8 cellular contexts compared by ENCODE assay signal in the genomic region with DNA sequence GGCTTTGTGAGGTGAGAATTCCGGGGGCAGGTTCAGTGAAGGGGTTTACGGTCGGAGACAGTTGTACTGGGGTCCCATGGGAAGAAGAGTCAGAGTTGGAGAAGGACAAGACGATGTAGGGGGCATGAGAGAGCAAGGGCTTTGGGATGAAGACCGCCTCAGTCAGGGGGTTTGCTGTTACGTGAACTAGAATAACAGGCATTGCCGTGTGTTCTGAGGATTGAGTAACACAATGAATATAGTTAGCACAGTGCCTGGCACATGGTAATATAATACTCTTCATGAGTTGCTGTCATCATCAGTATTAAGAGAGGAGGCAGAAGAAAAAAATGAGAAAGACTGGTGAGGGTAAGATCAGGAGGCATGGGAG. TPM values are rescaled to one million over a fixed set of nuclear protein-coding genes. Genes with fewer than 3 reads are reported as not detected.
DNase-seq lines count a peak whose midpoint lies in the region; ATAC-seq, FAIRE-seq and TF ChIP-seq lines count a peak whose summit lies in the region.

No MANE protein-coding gene starts in this region.

- H3K27ac Mint-ChIP-seq in CD14-positive monocyte, result peak overlapping the region; percentile 95 to 99 (median 97)
- H3K27ac Mint-ChIP-seq in neural progenitor cell, result peak overlapping the region; percentile 94

- H3K14ac ChIP-seq in H1 (ENCODE audit: insufficient read length), result no peak overlapping the region

- peak overlapping the region; percentile 61 for H3K27ac ChIP-seq in OCI-LY1 (ENCODE audit: low read depth, low read length, poor library complexity, severe bottlenecking)
- peak overlapping the region; percentile 82 for H3K27ac ChIP-seq in H1 (ENCODE audit: low read depth, low read length)
- H3K27ac ChIP-seq in neural progenitor cell, result peak overlapping the region; percentile 89

- TF ChIP-seq CTCF in CD14-positive monocyte (IDR thresholded peaks at IDR 0.05), result no peak
- peak; percentile 15; the same call in 1 of the 2 replicates for TF ChIP-seq CTCF in OCI-LY1 (IDR thresholded peaks at IDR 0.05; ENCODE audit: low read length)
- TF ChIP-seq CTCF in H1 (IDR thresholded peaks at IDR 0.05; ENCODE audit: control extremely low read depth in 1 of 3, insufficient read depth in 1 of 3, low read depth in 1 of 3, low read length in 3 of 3), result peak in 1 of 3 experiments; percentile 20; a peak in 1 of 4 replicates
- TF ChIP-seq CTCF in neural progenitor cell (IDR thresholded peaks at IDR 0.05), result no peak

- H3K79me1 ChIP-seq in H1 (ENCODE audit: low read depth, low read length), result peaks cover 7% of the 10 kb centered on the region; the same call in 1 of the 2 replicates

- H2BK12ac ChIP-seq in H1 (ENCODE audit: low read depth, low read length), result no peak overlapping the region

- H2AFZ ChIP-seq in OCI-LY1 (ENCODE audit: low read length) (no peak overlapping the region), H1 (ENCODE audit: low read length) (no peak overlapping the region), neural progenitor cell (replicated peaks) (peak overlapping the region; percentile 77)

- TF ChIP-seq RAD21 in H1 (IDR thresholded peaks at IDR 0.05 in 1 of 2, conservative IDR thresholded peaks at IDR 0.05 in 1 of 2; ENCODE audit: low read depth in 2 of 2, low read length in 2 of 2), result no peak

- peak overlapping the region; percentile 91 for H3K4me2 ChIP-seq in OCI-LY1 (ENCODE audit: low read length)
- H3K4me2 ChIP-seq in H1 (ENCODE audit: insufficient read depth in 1 of 2, low read depth in 2 of 2, low read length in 2 of 2), result peak overlapping the region; percentile 88 to 96
- peak overlapping the region; percentile 96 for H3K4me2 ChIP-seq in neural progenitor cell

- no peak for TF ChIP-seq EP300 in H1 (IDR thresholded peaks at IDR 0.05; ENCODE audit: borderline replicate concordance in 1 of 2, low read depth in 2 of 2, low read length in 2 of 2)

- H3K27me3 Mint-ChIP-seq in CD14-positive monocyte (ENCODE audit: low read depth in 3 of 3) (peaks cover 0 to 2% (median 1%) of the 10 kb centered on the region in 3 donors), neural progenitor cell (ENCODE audit: insufficient read depth, low read depth) (peaks cover 5% of the 10 kb centered on the region)

- H4K20me1 ChIP-seq in OCI-LY1 (ENCODE audit: insufficient read depth, low read length) (no peaks in the 10 kb centered on the region), H1 (replicated peaks in 1 of 2; ENCODE audit: control insufficient read depth in 1 of 2, insufficient read depth in 2 of 2, low read length in 2 of 2) (peaks cover 2 to 25% of the 10 kb centered on the region in 2 experiments), neural progenitor cell (ENCODE audit: low read depth) (peaks cover 30% of the 10 kb centered on the region)

- peaks cover 39% of the 10 kb centered on the region for H3K36me3 ChIP-seq in OCI-LY1 (ENCODE audit: insufficient read depth, low read length)
- peaks cover 5 to 31% (median 23%) of the 10 kb centered on the region in 4 experiments; a peak in 7 of 8 replicates for H3K36me3 ChIP-seq in H1 (ENCODE audit: control insufficient read depth in 2 of 4, insufficient read depth in 4 of 4, low read length in 3 of 4)
- H3K36me3 ChIP-seq in neural progenitor cell, result no peaks in the 10 kb centered on the region

- no peak for TF ChIP-seq POLR2A in H1 (IDR thresholded peaks at IDR 0.05; ENCODE audit: control extremely low read depth in 1 of 2, low read depth in 2 of 2, low read length in 2 of 2)

- H3K4me1 ChIP-seq in OCI-LY1 (ENCODE audit: insufficient read depth, low read length, severe bottlenecking), result peaks cover 22% of the 10 kb centered on the region
- H3K4me1 ChIP-seq in H1 (replicated peaks in 1 of 4; ENCODE audit: control insufficient read depth in 3 of 4, insufficient read depth in 4 of 4, low read length in 3 of 4), result peaks cover 0 to 1% (median 0%) of the 10 kb centered on the region in 4 experiments; a peak in 2 of 7 replicates
- H3K4me1 ChIP-seq in neural progenitor cell, result peaks cover 14% of the 10 kb centered on the region

- H3K9me3 ChIP-seq in OCI-LY1 (ENCODE audit: low read length) (no peaks in the 10 kb centered on the region), H1 (ENCODE audit: insufficient read depth in 2 of 2, low read depth in 1 of 2, low read length in 1 of 2) (no peaks in the 10 kb centered on the region), neural progenitor cell (ENCODE audit: low read depth) (no peaks in the 10 kb centered on the region)

- no peak overlapping the region for H3K23ac ChIP-seq in H1 (ENCODE audit: insufficient read length)

- no peaks in the 10 kb centered on the region for H3K27me3 ChIP-seq in OCI-LY1 (ENCODE audit: insufficient read depth, low read length)
- H3K27me3 ChIP-seq in H1 (replicated peaks in 1 of 4; ENCODE audit: control insufficient read depth in 3 of 4, extremely low read depth in 1 of 4, insufficient read depth in 3 of 4, low read length in 3 of 4), result no peaks in the 10 kb centered on the region
- no peaks in the 10 kb centered on the region for H3K27me3 ChIP-seq in neural progenitor cell

- no peaks in the 10 kb centered on the region for H3F3A ChIP-seq in OCI-LY1 (ENCODE audit: insufficient read depth, low read length)
- H3F3A ChIP-seq in neural progenitor cell (ENCODE audit: low read depth), result peaks cover 24% of the 10 kb centered on the region

- peak overlapping the region; percentile 90 to 97 for H3K4me3 Mint-ChIP-seq in CD14-positive monocyte
- H3K4me3 Mint-ChIP-seq in neural progenitor cell, result peak overlapping the region; percentile 98

- H3K4me3 ChIP-seq in OCI-LY1 (ENCODE audit: low read depth, low read length, poor library complexity, severe bottlenecking) (peak overlapping the region; percentile 87), H1 (ENCODE audit: extremely low read depth in 1 of 4, insufficient read depth in 2 of 4, low read depth in 3 of 4, low read length in 4 of 4) (peak overlapping the region; percentile 89 to 98 (median 90)), neural progenitor cell (peak overlapping the region; percentile 77)

- H3K4me1 Mint-ChIP-seq in CD14-positive monocyte, result peaks cover 42% of the 10 kb centered on the region
- peaks cover 21% of the 10 kb centered on the region for H3K4me1 Mint-ChIP-seq in neural progenitor cell

- no peaks in the 10 kb centered on the region for H3K9me2 ChIP-seq in OCI-LY1 (ENCODE audit: low read depth, low read length)

- H3K18ac ChIP-seq in H1 (ENCODE audit: extremely low read depth, low read length), result no peak overlapping the region

- H3K9ac ChIP-seq in OCI-LY1 (ENCODE audit: low read length) (peak overlapping the region; percentile 85), H1 (replicated peaks in 1 of 4; ENCODE audit: extremely low read depth in 1 of 4, low read depth in 3 of 4, low read length in 3 of 4) (peak overlapping the region; percentile 12 to 92 (median 82)), neural progenitor cell (peak overlapping the region; percentile 70)

- no peak overlapping the region for H3K56ac ChIP-seq in H1 (replicated peaks; ENCODE audit: insufficient read length, low read depth, low read length)

- DNase-seq in CD14-positive monocyte (ENCODE audit: low spot score), result no peak
- DNase-seq in H1 (ENCODE audit: low read depth in 1 of 2, low spot score in 2 of 2), result no peak
- no peak for DNase-seq in neural progenitor cell (ENCODE audit: low spot score)
- no peak for DNase-seq in NCI-H1417 (lab: John Stamatoyannopoulos, UW)

- POLR2A ChIA-PET in H1 (lab: Charles Lee; ENCODE audit: partially characterized antibody), result interaction anchor here (0.9 to 4.9 kb wide), 19 partner anchors 10 to 119 kb away, joined by 3 to 34 read pairs (median 4); a partner anchor contains a TSS

- ATAC-seq in esophagus mucosa (no peak), HG03139 (IDR thresholded peaks at IDR 0.05; ENCODE audit: unreplicated experiment) (no peak), GM19324 (IDR thresholded peaks at IDR 0.05; ENCODE audit: low FRiP score, unreplicated experiment) (no peak)

- H4K5ac ChIP-seq in H1 (ENCODE audit: insufficient read length, low read depth, low read length), result no peak overlapping the region

- H3K9me3 Mint-ChIP-seq in CD14-positive monocyte (no peaks in the 10 kb centered on the region), neural progenitor cell (no peaks in the 10 kb centered on the region)

- H3K79me2 ChIP-seq in OCI-LY1 (ENCODE audit: insufficient read depth, low read length) (peaks cover 24% of the 10 kb centered on the region), H1 (ENCODE audit: control insufficient read depth in 1 of 2, insufficient read depth in 2 of 2, low read length in 2 of 2) (peaks cover 13 to 58% of the 10 kb centered on the region in 2 experiments), neural progenitor cell (ENCODE audit: low read depth) (peaks cover 64% of the 10 kb centered on the region)

- peaks cover 7% of the 10 kb centered on the region; the same call in 1 of the 2 replicates for H3K23me2 ChIP-seq in H1 (ENCODE audit: low read depth, low read length)

- no peak overlapping the region for H4K8ac ChIP-seq in H1 (ENCODE audit: extremely low read depth, insufficient read depth, low read length)

- CTCF ChIA-PET in H1 (lab: Charles Lee; ENCODE audit: partially characterized antibody), result interaction anchor here (1.4 to 2.6 kb wide), 3 partner anchors 21 to 90 kb away, joined by 3 to 17 read pairs (median 7); a partner anchor contains a TSS

- H2BK20ac ChIP-seq in H1 (ENCODE audit: low read length), result no peak overlapping the region

- FAIRE-seq in H1 (lab: Jason Lieb, UNC), result no peak

- H2BK15ac ChIP-seq in H1 (ENCODE audit: low read length), result no peak overlapping the region

- H3K4ac ChIP-seq in H1 (replicated peaks; ENCODE audit: insufficient read length, low read depth, low read length), result peak overlapping the region; percentile 39

- H3K36me3 Mint-ChIP-seq in CD14-positive monocyte (peaks cover 38 to 44% of the 10 kb centered on the region in 2 donors), neural progenitor cell (peaks cover 15% of the 10 kb centered on the region)

- intact Hi-C loops in CD14-positive monocyte (cut with micrococcal nuclease), result loop anchor here (1.0 to 2.0 kb wide), 3 partner anchors 20 to 41 kb away; a partner anchor contains a TSS

- H2BK5ac ChIP-seq in H1 (ENCODE audit: low read depth, low read length), result no peak overlapping the region

- WGBS in H1 (ENCODE audit: extremely low coverage in 1 of 2, insufficient coverage in 1 of 2, insufficient read length in 1 of 2, insufficient replicate concordance in 2 of 2, low coverage in 1 of 2, low lambda C conversion rate in 2 of 2, missing lambda C conversion rate in 1 of 2), 2 experiments, result 4% methylated on average over 7 of the region's 7 CpGs; no CpG with 5 or more reads in 1 of the 2 experiments

- no peak overlapping the region for H2BK120ac ChIP-seq in H1 (replicated peaks; ENCODE audit: low read depth, low read length)

- H2AK5ac ChIP-seq in H1 (ENCODE audit: low read depth, low read length), result no peak overlapping the region

- H4K91ac ChIP-seq in H1 (replicated peaks; ENCODE audit: insufficient read length, low read length), result no peak overlapping the region

RNA-seq across cellular contexts. Expression of a gene that starts 0.6 kb away (rescaled TPM):
- polyA plus RNA-seq in CD14-positive monocyte (1 to 10 TPM in 1 of 2 donors, under 1 TPM in 1; 0.46 to 3.0 TPM), H1 (2011; rRNA removed) (6.5 and 9.9 TPM in 2 replicates)
- 25.0 TPM in 2 replicates for total RNA-seq in H1 (2021; fragmentation: NEBNext Ultra II Directional; extraction: Animal tissue kit (Norgen Biotek cat#: 25700))
- 6.3 TPM for polyA plus RNA-seq in H1 (2011; cell fraction: cytosol; rRNA removed)
- polyA plus RNA-seq in H1 (2011; cell fraction: nucleus; rRNA removed), result 26.8 TPM
- polyA plus RNA-seq in H1 (2012, experiment 1 of 2), result 8.0 to 14.6 TPM (median 12.7 TPM) in 4 replicates
- polyA plus RNA-seq in H1 (2012, experiment 2 of 2), result 11.5 TPM
- polyA plus RNA-seq in H1 (2013, experiment 1 of 2), result 10.1 TPM
- 9.2 TPM for polyA plus RNA-seq in H1 (2013, experiment 2 of 2)
- polyA minus RNA-seq in H1 (2011; rRNA and poly(A)+ RNA removed), result 14.7 and 19.5 TPM in 2 replicates
- polyA minus RNA-seq in H1 (2011; cell fraction: cytosol; rRNA and poly(A)+ RNA removed), result 11.2 TPM
- 42.5 TPM for polyA minus RNA-seq in H1 (2011; cell fraction: nucleus; rRNA and poly(A)+ RNA removed)
- total RNA-seq in neural progenitor cell (ENCODE audit: low replicate concordance) (7.5 and 31.2 TPM in 2 replicates), esophagus mucosa (9.0 TPM)

RNA-seq across cellular contexts. Expression of a gene that starts 0.8 kb away (rescaled TPM):
- 1 to 10 TPM; 3.8 to 4.8 TPM for polyA plus RNA-seq in CD14-positive monocyte
- 13.6 and 14.0 TPM in 2 replicates for total RNA-seq in H1 (2021; fragmentation: NEBNext Ultra II Directional; extraction: Animal tissue kit (Norgen Biotek cat#: 25700))
- 14.3 and 18.8 TPM in 2 replicates for polyA plus RNA-seq in H1 (2011; rRNA removed)
- 11.6 TPM for polyA plus RNA-seq in H1 (2011; cell fraction: cytosol; rRNA removed)
- polyA plus RNA-seq in H1 (2011; cell fraction: nucleus; rRNA removed), result 14.0 TPM
- polyA plus RNA-seq in H1 (2012, experiment 1 of 2), result 6.8 to 13.5 TPM (median 11.7 TPM) in 4 replicates
- 17.3 TPM for polyA plus RNA-seq in H1 (2012, experiment 2 of 2)
- 8.4 TPM for polyA plus RNA-seq in H1 (2013, experiment 1 of 2)
- 6.9 TPM for polyA plus RNA-seq in H1 (2013, experiment 2 of 2)
- polyA minus RNA-seq in H1 (2011; rRNA and poly(A)+ RNA removed), result 7.3 and 12.4 TPM in 2 replicates
- polyA minus RNA-seq in H1 (2011; cell fraction: cytosol; rRNA and poly(A)+ RNA removed), result 14.5 TPM
- polyA minus RNA-seq in H1 (2011; cell fraction: nucleus; rRNA and poly(A)+ RNA removed), result 10.3 TPM
- 3.7 and 14.7 TPM in 2 replicates for total RNA-seq in neural progenitor cell (ENCODE audit: low replicate concordance)
- total RNA-seq in esophagus mucosa, result 5.3 TPM

RNA-seq across cellular contexts. Expression of a gene that starts 13.9 kb away (rescaled TPM):
- polyA plus RNA-seq in CD14-positive monocyte (under 1 TPM in 1 of 2 donors, not detected in 1; 0.17 TPM), H1 (2011; rRNA removed) (2.6 and 3.6 TPM in 2 replicates)
- total RNA-seq in H1 (2021; fragmentation: NEBNext Ultra II Directional; extraction: Animal tissue kit (Norgen Biotek cat#: 25700)), result 1.7 and 2.5 TPM in 2 replicates
- polyA plus RNA-seq in H1 (2011; cell fraction: cytosol; rRNA removed), result 2.3 TPM
- 21.6 TPM for polyA plus RNA-seq in H1 (2011; cell fraction: nucleus; rRNA removed)
- polyA plus RNA-seq in H1 (2012, experiment 1 of 2), result 1.7 to 2.4 TPM (median 2.1 TPM) in 4 replicates
- 1.7 TPM for polyA plus RNA-seq in H1 (2012, experiment 2 of 2)
- polyA plus RNA-seq in H1 (2013, experiment 1 of 2), result 1.9 TPM
- polyA plus RNA-seq in H1 (2013, experiment 2 of 2), result 1.6 TPM
- polyA minus RNA-seq in H1 (2011; rRNA and poly(A)+ RNA removed), result 1.0 and 1.2 TPM in 2 replicates
- polyA minus RNA-seq in H1 (2011; cell fraction: cytosol; rRNA and poly(A)+ RNA removed), result 0.59 TPM
- 6.7 TPM for polyA minus RNA-seq in H1 (2011; cell fraction: nucleus; rRNA and poly(A)+ RNA removed)
- total RNA-seq in neural progenitor cell (ENCODE audit: low replicate concordance) (2.3 and 7.7 TPM in 2 replicates), esophagus mucosa (0.48 TPM)

RNA-seq across cellular contexts. Expression of a gene that starts 19.8 kb away (rescaled TPM):
- polyA plus RNA-seq in CD14-positive monocyte (100 to 1,000 TPM in 1 of 2 donors, 10 to 100 TPM in 1; 91.2 to 113 TPM), H1 (2011; rRNA removed) (483 and 512 TPM in 2 replicates)
- total RNA-seq in H1 (2021; fragmentation: NEBNext Ultra II Directional; extraction: Animal tissue kit (Norgen Biotek cat#: 25700)), result 83.3 and 84.1 TPM in 2 replicates
- polyA plus RNA-seq in H1 (2011; cell fraction: cytosol; rRNA removed), result 255 TPM
- 252 TPM for polyA plus RNA-seq in H1 (2011; cell fraction: nucleus; rRNA removed)
- polyA plus RNA-seq in H1 (2012, experiment 1 of 2), result 102 to 148 TPM (median 131 TPM) in 4 replicates
- 241 TPM for polyA plus RNA-seq in H1 (2012, experiment 2 of 2)
- polyA plus RNA-seq in H1 (2013, experiment 1 of 2), result 194 TPM
- 225 TPM for polyA plus RNA-seq in H1 (2013, experiment 2 of 2)
- 162 and 226 TPM in 2 replicates for polyA minus RNA-seq in H1 (2011; rRNA and poly(A)+ RNA removed)
- polyA minus RNA-seq in H1 (2011; cell fraction: cytosol; rRNA and poly(A)+ RNA removed), result 64.1 TPM
- polyA minus RNA-seq in H1 (2011; cell fraction: nucleus; rRNA and poly(A)+ RNA removed), result 59.3 TPM
- total RNA-seq in neural progenitor cell (ENCODE audit: low replicate concordance) (95.9 and 137 TPM in 2 replicates), esophagus mucosa (22.3 TPM)

RNA-seq across cellular contexts. Expression of a gene that starts 33.4 kb away (rescaled TPM):
- polyA plus RNA-seq in CD14-positive monocyte (10 to 100 TPM; 76.5 to 93.5 TPM), H1 (2011; rRNA removed) (77.1 and 97.1 TPM in 2 replicates)
- 49.6 and 51.5 TPM in 2 replicates for total RNA-seq in H1 (2021; fragmentation: NEBNext Ultra II Directional; extraction: Animal tissue kit (Norgen Biotek cat#: 25700))
- polyA plus RNA-seq in H1 (2011; cell fraction: cytosol; rRNA removed), result 46.5 TPM
- 79.7 TPM for polyA plus RNA-seq in H1 (2011; cell fraction: nucleus; rRNA removed)
- polyA plus RNA-seq in H1 (2012, experiment 1 of 2), result 30.1 to 58.0 TPM (median 53.0 TPM) in 4 replicates
- 61.9 TPM for polyA plus RNA-seq in H1 (2012, experiment 2 of 2)
- 45.0 TPM for polyA plus RNA-seq in H1 (2013, experiment 1 of 2)
- polyA plus RNA-seq in H1 (2013, experiment 2 of 2), result 46.8 TPM
- 24.8 and 31.0 TPM in 2 replicates for polyA minus RNA-seq in H1 (2011; rRNA and poly(A)+ RNA removed)
- polyA minus RNA-seq in H1 (2011; cell fraction: cytosol; rRNA and poly(A)+ RNA removed), result 36.6 TPM
- polyA minus RNA-seq in H1 (2011; cell fraction: nucleus; rRNA and poly(A)+ RNA removed), result 32.5 TPM
- total RNA-seq in neural progenitor cell (ENCODE audit: low replicate concordance) (19.8 and 38.1 TPM in 2 replicates), esophagus mucosa (21.5 TPM)
